ENCODE assay signal across 13 cellular contexts in genomic region chr2:64363140-64363539, GRCh38.
"Had no signal": no experiment of that assay in that cellular context is flagged by ENCODE, and none has a peak within 500 bp of the region (broad histone marks: within the 10 kb centered on the region; RNA-seq: fewer than 3 reads in every experiment).

No MANE protein-coding gene starts in this region.

- H3K9me3 Mint-ChIP-seq: effector memory CD8-positive, alpha-beta T cell; nephron progenitor cell; stimulated activated effector memory CD8-positive, alpha-beta T cell treated with anti-CD3 and anti-CD28 coated beads, Interleukin-12 subunit alpha, Interleukin-12 subunit beta, amount 100 ng/mL, for 72 hours had no signal

- ATAC-seq: activated CD4-positive, CD25-positive, alpha-beta regulatory T cell treated with anti-CD3 and anti-CD28 coated beads, Interleukin-2, amount 50 U/mL, for 24 hours; effector memory CD8-positive, alpha-beta T cell; psoas muscle; sciatic nerve; stimulated activated effector memory CD8-positive, alpha-beta T cell treated with anti-CD3 and anti-CD28 coated beads, Interleukin-12 subunit alpha, Interleukin-12 subunit beta, amount 100 ng/mL, for 72 hours had no signal

- H3K36me3 ChIP-seq: thyroid gland, uterus had no signal

- H3K36me3 Mint-ChIP-seq: activated naive CD8-positive, alpha-beta T cell treated with anti-CD3 and anti-CD28 coated beads, Interleukin-2, amount 10 ng/mL, durations not matched to agents 7 days and 5 days; stimulated activated effector memory CD8-positive, alpha-beta T cell treated with anti-CD3 and anti-CD28 coated beads, Interleukin-12 subunit alpha, Interleukin-12 subunit beta, amount 100 ng/mL, for 72 hours had no signal

- H3K27ac ChIP-seq: psoas muscle, thyroid gland, uterus had no signal

- H3K4me3 ChIP-seq: psoas muscle, thyroid gland, uterus had no signal

- H3K27me3 ChIP-seq: thyroid gland, uterus had no signal

- H3K27ac Mint-ChIP-seq: activated naive CD8-positive, alpha-beta T cell treated with anti-CD3 and anti-CD28 coated beads, Interleukin-2, amount 10 ng/mL, durations not matched to agents 7 days and 5 days; effector memory CD8-positive, alpha-beta T cell; nephron progenitor cell; stimulated activated effector memory CD8-positive, alpha-beta T cell treated with anti-CD3 and anti-CD28 coated beads, Interleukin-12 subunit alpha, Interleukin-12 subunit beta, amount 100 ng/mL, for 72 hours had no signal

- DNase-seq: activated CD4-positive, alpha-beta T cell treated with anti-CD3 and anti-CD28 coated beads, Interleukin-2, amount 50 U/mL, for 1 hour; activated naive CD4-positive, alpha-beta T cell; activated naive CD8-positive, alpha-beta T cell treated with anti-CD3 and anti-CD28 coated beads, Interleukin-2, amount 10 ng/mL, durations not matched to agents 7 days and 5 days; anterior cingulate cortex; dermis blood vessel endothelial cell; effector memory CD8-positive, alpha-beta T cell; nephron progenitor cell; psoas muscle; thyroid gland; uterus had no signal

- H3K9me3 ChIP-seq: psoas muscle, thyroid gland, uterus had no signal

- H3K4me3 Mint-ChIP-seq: activated naive CD8-positive, alpha-beta T cell treated with anti-CD3 and anti-CD28 coated beads, Interleukin-2, amount 10 ng/mL, durations not matched to agents 7 days and 5 days; effector memory CD8-positive, alpha-beta T cell; nephron progenitor cell; stimulated activated effector memory CD8-positive, alpha-beta T cell treated with anti-CD3 and anti-CD28 coated beads, Interleukin-12 subunit alpha, Interleukin-12 subunit beta, amount 100 ng/mL, for 72 hours had no signal

- H3K4me1 ChIP-seq: psoas muscle had no signal
